ENCODE assay signal across 14 cellular contexts in the genomic region with DNA sequence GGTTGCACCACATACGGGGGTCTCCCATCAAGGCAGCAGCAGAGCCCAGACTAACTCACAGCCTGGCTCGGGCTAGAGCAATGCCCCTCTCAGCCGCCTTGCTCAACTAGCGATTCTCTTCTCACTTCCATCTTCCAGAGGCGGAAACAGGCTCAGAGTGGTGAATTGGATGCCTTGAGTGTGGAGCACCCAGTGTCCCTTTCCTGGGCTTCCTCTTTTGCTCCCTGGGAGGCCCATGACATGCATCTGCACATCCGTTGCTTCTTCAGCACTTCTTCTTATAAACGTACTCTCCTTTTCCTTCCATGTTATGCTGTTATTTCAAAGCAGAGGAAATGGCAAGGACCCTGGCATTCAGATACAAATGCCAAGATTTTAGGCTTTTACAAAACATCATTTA. TPM values are rescaled to one million over a fixed set of nuclear protein-coding genes. Genes with fewer than 3 reads are reported as not detected.
DNase-seq lines count a peak whose midpoint lies in the region; ATAC-seq and TF ChIP-seq lines count a peak whose summit lies in the region.
"Had no signal": no experiment of that assay in that cellular context is flagged by ENCODE, and none has a peak within 500 bp of the region (broad histone marks: within the 10 kb centered on the region; RNA-seq: fewer than 3 reads in every experiment).

No MANE protein-coding gene starts in this region.

- H3K27me3 ChIP-seq in osteoblast (ENCODE audit: insufficient read depth, low read length) = peaks cover 64% of the 10 kb centered on the region

- H3K36me3 ChIP-seq in KOPT-K1 (ENCODE audit: insufficient read depth, low read length) (no peaks in the 10 kb centered on the region), osteoblast (ENCODE audit: insufficient read depth, low read length) (no peaks in the 10 kb centered on the region)

- H3K9me3 Mint-ChIP-seq in naive B cell = no peaks in the 10 kb centered on the region

- ATAC-seq in naive B cell (ENCODE audit: low read depth in 2 of 2) = no peak
- ATAC-seq: Right ventricle myocardium inferior had no signal

- H3K4me1 Mint-ChIP-seq in naive B cell = peaks cover 40 to 75% (median 73%) of the 10 kb centered on the region in 3 donors

- no peaks in the 10 kb centered on the region for H3K36me3 Mint-ChIP-seq in naive B cell

- DNase-seq in CD1c-positive myeloid dendritic cell (ENCODE audit: extremely low spot score) (peak; percentile 72), SKM-1 (lab: John Stamatoyannopoulos, UW; ENCODE audit: unreplicated experiment) (peak; percentile 60), naive B cell (no peak), dermis blood vessel endothelial cell (no peak), osteoblast (ENCODE audit: insufficient read length, low spot score, missing footprints) (no peak)
- no peak for DNase-seq in effector CD8-positive, alpha-beta T cell (lab: John Stamatoyannopoulos, UW)
- DNase-seq: COR-L47, NCI-H1092, NCI-H1694, NCI-H345, NCI-H526 treated with DMSO at 0.1 percent for 48 hours, SW 1271 had no signal

- H2AFZ ChIP-seq in osteoblast (ENCODE audit: low read length) = no peak overlapping the region

- peaks cover 13% of the 10 kb centered on the region for H3K4me1 ChIP-seq in osteoblast (ENCODE audit: insufficient read depth, low read length)

- H3K4me2 ChIP-seq in osteoblast (ENCODE audit: insufficient read depth, low read length) = no peak overlapping the region

- H3K9me3 ChIP-seq in KOPT-K1 (ENCODE audit: insufficient read depth, low read length, poor library complexity, severe bottlenecking) (no peaks in the 10 kb centered on the region), osteoblast (ENCODE audit: low read depth, low read length) (no peaks in the 10 kb centered on the region)

- H3K79me2 ChIP-seq in osteoblast (ENCODE audit: insufficient read depth, low read length) = no peaks in the 10 kb centered on the region

- no peak overlapping the region for H3K4me3 ChIP-seq in osteoblast (ENCODE audit: insufficient read depth, low read length)

- peak overlapping the region in 6 of 8 donors; percentile 8 to 86 (median 68) for H3K4me3 Mint-ChIP-seq in naive B cell

- H3K27ac ChIP-seq in KOPT-K1 (ENCODE audit: low read depth, low read length, poor library complexity, severe bottlenecking) (peak overlapping the region; percentile 98), osteoblast (ENCODE audit: low read depth, low read length) (no peak overlapping the region)

- peak overlapping the region in 2 of 6 donors; percentile 26 to 63 for H3K27ac Mint-ChIP-seq in naive B cell

- peaks cover 2% of the 10 kb centered on the region for H4K20me1 ChIP-seq in osteoblast (ENCODE audit: insufficient read depth, low read length)

- no peak for TF ChIP-seq CTCF in osteoblast (IDR thresholded peaks at IDR 0.05; ENCODE audit: extremely low read depth, low read depth, low read length)

- no peaks in the 10 kb centered on the region for H3K27me3 Mint-ChIP-seq in naive B cell

RNA-seq across cellular contexts. Expression of gene IQSEC1, which starts 2.1 kb away (rescaled TPM):
- 10 to 100 TPM; 14.6 to 73.4 (median 36.9) TPM for polyA plus RNA-seq in naive B cell (ENCODE audit: low read depth in 6 of 6)
- 63.1 and 83.7 TPM in 2 replicates for total RNA-seq in dermis blood vessel endothelial cell
- total RNA-seq in osteoblast = 22.1 and 28.3 TPM in 2 replicates

Comparison
In these comparisons a context has a peak if more than half of its experiments do, and no peak if none do; other contexts are left out.
1. DNase-seq: peak in CD1c-positive myeloid dendritic cell (single experiment) and SKM-1 (single experiment); none in naive B cell (single experiment), dermis blood vessel endothelial cell (single experiment), effector CD8-positive, alpha-beta T cell (single experiment) and osteoblast (single experiment).